ENCODE assay signal across 27 cellular contexts in genomic region chrX:128804828-128805227, GRCh38.
"Had no signal": no experiment of that assay in that cellular context is flagged by ENCODE, and none has a peak within 500 bp of the region (broad histone marks: within the 10 kb centered on the region; RNA-seq: fewer than 3 reads in every experiment).

No MANE protein-coding gene starts in this region.

- H3K4me3 Mint-ChIP-seq: naive B cell; natural killer cell; nephron progenitor cell; neural progenitor cell; stimulated activated effector memory CD8-positive, alpha-beta T cell treated with anti-CD3 and anti-CD28 coated beads, Interleukin-12 subunit alpha, Interleukin-12 subunit beta, amount 100 ng/mL, for 72 hours; stimulated activated naive CD8-positive, alpha-beta T cell treated with anti-CD3 and anti-CD28 coated beads, Interleukin-15, Interleukin-2, amounts not matched to agents 100 ng/mL and 50 ng/mL, for 24 hours had no signal

- ATAC-seq: left lung; lower lobe of right lung; natural killer cell; right cardiac atrium; sciatic nerve; stimulated activated effector memory CD8-positive, alpha-beta T cell treated with anti-CD3 and anti-CD28 coated beads, Interleukin-12 subunit alpha, Interleukin-12 subunit beta, amount 100 ng/mL, for 72 hours had no signal

- DNase-seq: hippocampal formation; kidney; left colon; left lung; lower lobe of right lung; mammary epithelial cell; mesenchymal stem cell; naive B cell; natural killer cell; nephron progenitor cell; occipital lobe; retina; spleen; stimulated activated CD4-positive, alpha-beta T cell treated with anti-CD3 and anti-CD28 coated beads, Interleukin-4, amount 100 ng/mL, for 24 hours; stimulated activated naive CD4-positive, alpha-beta T cell; tibial artery; uterus had no signal

- H3K9me3 Mint-ChIP-seq: natural killer cell had no signal

- H3K4me1 Mint-ChIP-seq: naive B cell; natural killer cell; nephron progenitor cell; stimulated activated effector memory CD8-positive, alpha-beta T cell treated with anti-CD3 and anti-CD28 coated beads, Interleukin-12 subunit alpha, Interleukin-12 subunit beta, amount 100 ng/mL, for 72 hours had no signal

- H2AFZ ChIP-seq: neural progenitor cell had no signal

- H3K27ac Mint-ChIP-seq: naive B cell; natural killer cell; nephron progenitor cell; neural progenitor cell; stimulated activated effector memory CD8-positive, alpha-beta T cell treated with anti-CD3 and anti-CD28 coated beads, Interleukin-12 subunit alpha, Interleukin-12 subunit beta, amount 100 ng/mL, for 72 hours; stimulated activated naive CD8-positive, alpha-beta T cell treated with anti-CD3 and anti-CD28 coated beads, Interleukin-15, Interleukin-2, amounts not matched to agents 100 ng/mL and 50 ng/mL, for 24 hours had no signal

- H3K36me3 ChIP-seq: left lung, lower lobe of right lung, neural progenitor cell, neutrophil, prostate gland, spleen, suprapubic skin, thoracic aorta, tibial artery, uterus had no signal

- H3K4me1 ChIP-seq: left lung, lower lobe of right lung, neural progenitor cell, prostate gland, spleen, suprapubic skin, tibial artery, uterus had no signal

- H3K4me2 ChIP-seq: neural progenitor cell had no signal

- H3K9me3 ChIP-seq: lower lobe of right lung, neutrophil, prostate gland, suprapubic skin, thoracic aorta, tibial artery, uterus had no signal

- H3K36me3 Mint-ChIP-seq: natural killer cell; stimulated activated effector memory CD8-positive, alpha-beta T cell treated with anti-CD3 and anti-CD28 coated beads, Interleukin-12 subunit alpha, Interleukin-12 subunit beta, amount 100 ng/mL, for 72 hours had no signal

- H3K27ac ChIP-seq: left lung, lower lobe of right lung, neural progenitor cell, neutrophil, prostate gland, skin epidermis, spleen, suprapubic skin, thoracic aorta, tibial artery, uterus had no signal

- H3K27me3 Mint-ChIP-seq: naive B cell; stimulated activated naive CD8-positive, alpha-beta T cell treated with anti-CD3 and anti-CD28 coated beads, Interleukin-15, Interleukin-2, amounts not matched to agents 100 ng/mL and 50 ng/mL, for 24 hours had no signal

- H3K27me3 ChIP-seq: left lung, neural progenitor cell, neutrophil, spleen, suprapubic skin, tibial artery, uterus had no signal

- H3K4me3 ChIP-seq: left lung, lower lobe of right lung, neural progenitor cell, prostate gland, skin epidermis, spleen, suprapubic skin, thoracic aorta, tibial artery, uterus had no signal
